Comparison of ENCODE assay signal across 27 cellular contexts in the genomic region with DNA sequence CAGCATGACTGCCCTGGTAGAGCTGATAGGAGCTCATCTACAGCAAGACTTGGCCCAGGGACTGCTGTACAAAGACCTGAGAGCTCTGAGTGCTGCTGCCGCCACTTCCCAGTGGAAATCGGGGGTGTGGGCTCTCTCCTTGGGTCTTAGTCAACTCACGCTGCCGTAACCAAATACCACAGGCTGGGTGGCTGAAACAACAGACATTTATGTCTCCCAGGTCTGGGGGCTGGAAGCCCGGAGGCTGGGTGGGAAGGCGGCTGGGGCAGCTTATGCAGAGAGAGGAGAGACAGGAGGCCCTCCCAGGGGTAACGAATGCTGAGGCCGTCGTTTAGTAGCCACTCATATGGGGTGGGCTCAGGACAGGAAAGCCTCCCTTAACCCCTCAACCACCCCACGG. TPM values are rescaled to one million over a fixed set of nuclear protein-coding genes. Genes with fewer than 3 reads are reported as not detected.
"Had no signal": no experiment of that assay in that cellular context is flagged by ENCODE, and none has a peak within 500 bp of the region (broad histone marks: within the 10 kb centered on the region; RNA-seq: fewer than 3 reads in every experiment).

No MANE protein-coding gene starts in this region.

- H3K4me3 ChIP-seq: adrenal gland, SJCRH30 had no signal

- ATAC-seq: activated CD4-positive, CD25-positive, alpha-beta regulatory T cell treated with anti-CD3 and anti-CD28 coated beads, Interleukin-2, amount 50 U/mL, for 24 hours; activated CD8-positive, alpha-beta T cell treated with anti-CD3 and anti-CD28 coated beads, Interleukin-2, amount 10 ng/mL, durations not matched to agents 7 days and 5 days had no signal

- H3K9me3 Mint-ChIP-seq: activated naive CD8-positive, alpha-beta T cell treated with anti-CD3 and anti-CD28 coated beads, Interleukin-2, amount 10 ng/mL, durations not matched to agents 7 days and 5 days; T-helper 1 cell treated with Interleukin-12 subunit alpha and Interleukin-12 subunit beta and Interleukin-4 antibody, amounts not matched to agents 30 μg/mL and 1 μg/mL, for 36 hours had no signal

- H3K9me3 ChIP-seq: adrenal gland, SJCRH30, SK-N-SH had no signal

- H3K36me3 ChIP-seq: adrenal gland, SJCRH30 had no signal

- H3K4me3 Mint-ChIP-seq: activated CD8-positive, alpha-beta T cell treated with anti-CD3 and anti-CD28 coated beads, Interleukin-2, amount 10 ng/mL, durations not matched to agents 7 days and 5 days; activated naive CD8-positive, alpha-beta T cell treated with anti-CD3 and anti-CD28 coated beads, Interleukin-2, amount 10 ng/mL, durations not matched to agents 7 days and 5 days; T-helper 1 cell treated with Interleukin-12 subunit alpha and Interleukin-12 subunit beta and Interleukin-4 antibody, amounts not matched to agents 30 μg/mL and 1 μg/mL, for 36 hours had no signal

- H3K4me1 ChIP-seq: adrenal gland, SJCRH30 had no signal

- H3K36me3 Mint-ChIP-seq: activated naive CD8-positive, alpha-beta T cell treated with anti-CD3 and anti-CD28 coated beads, Interleukin-2, amount 10 ng/mL, durations not matched to agents 7 days and 5 days had no signal

- H3K27me3 ChIP-seq: adrenal gland had no signal

- H3K27ac Mint-ChIP-seq: activated CD8-positive, alpha-beta T cell treated with anti-CD3 and anti-CD28 coated beads, Interleukin-2, amount 10 ng/mL, durations not matched to agents 7 days and 5 days; activated naive CD8-positive, alpha-beta T cell treated with anti-CD3 and anti-CD28 coated beads, Interleukin-2, amount 10 ng/mL, durations not matched to agents 7 days and 5 days; T-helper 1 cell treated with Interleukin-12 subunit alpha and Interleukin-12 subunit beta and Interleukin-4 antibody, amounts not matched to agents 30 μg/mL and 1 μg/mL, for 36 hours had no signal

- DNase-seq: activated CD4-positive, alpha-beta T cell treated with anti-CD3 and anti-CD28 coated beads for 48 hours; activated CD4-positive, alpha-beta T cell treated with anti-CD3 and anti-CD28 coated beads, Interleukin-2, amount 50 U/mL, for 4 hours; activated CD8-positive, alpha-beta memory T cell treated with anti-CD3 and anti-CD28 coated beads, Interleukin-2, amount 50 U/mL, for 48 hours; activated CD8-positive, alpha-beta T cell treated with anti-CD3 and anti-CD28 coated beads, Interleukin-2, amount 10 ng/mL, durations not matched to agents 7 days and 5 days; activated naive CD4-positive, alpha-beta T cell treated with anti-CD3 and anti-CD28 coated beads, Interleukin-2, amount 50 U/mL, for 16 hours; activated naive CD8-positive, alpha-beta T cell treated with anti-CD3 and anti-CD28 coated beads, Interleukin-2, amount 10 ng/mL, durations not matched to agents 7 days and 5 days; activated T-cell treated with anti-CD3 and anti-CD28 coated beads, Interleukin-2, amount 50 U/mL, for 1 hour; adrenal gland; anterior cingulate cortex; IMR-90; KBM-7; NCI-H1048; NCI-H146; NCI-H187 treated with DMSO at 0.1 percent for 48 hours; NCI-H2171; NCI-H2227 treated with DMSO at 0.1 percent for 48 hours; NCI-H446 treated with DMSO at 0.1 percent for 48 hours; NCI-H526; NCI-H774; SK-N-SH; SW 1271 had no signal

- H3K27ac ChIP-seq: adrenal gland, SJCRH30 had no signal

RNA-seq across cellular contexts. Expression of a gene that starts 15.4 kb away (rescaled TPM):
- total RNA-seq: IMR-90, LHCN-M2, OCI-LY7, RPMI7951, SJCRH30 had no signal
- polyA plus RNA-seq: IMR-90, SK-N-SH had no signal
